Comparison of ENCODE assay signal across 15 cellular contexts in genomic region chr2:15112216-15112615, GRCh38.
DNase-seq lines count a peak whose midpoint lies in the region; FAIRE-seq and TF ChIP-seq lines count a peak whose summit lies in the region.
"Had no signal": no experiment of that assay in that cellular context is flagged by ENCODE, and none has a peak within 500 bp of the region (broad histone marks: within the 10 kb centered on the region; RNA-seq: fewer than 3 reads in every experiment).

No MANE protein-coding gene starts in this region.

- TF ChIP-seq CTCF in bronchial epithelial cell (IDR thresholded peaks at IDR 0.05; ENCODE audit: insufficient read depth, low read length, severe bottlenecking), result no peak

- no peak for FAIRE-seq in bronchial epithelial cell (lab: Jason Lieb, UNC)

- no peak overlapping the region for H3K4me3 ChIP-seq in Jurkat, Clone E6-1 (ENCODE audit: low read length)
- no peak overlapping the region for H3K4me3 ChIP-seq in bronchial epithelial cell (ENCODE audit: low read depth, low read length)
- H3K4me3 ChIP-seq: heart right ventricle, transverse colon had no signal

- no peaks in the 10 kb centered on the region for H3K27me3 ChIP-seq in bronchial epithelial cell (ENCODE audit: control insufficient read depth, insufficient read depth, low read length)
- H3K27me3 ChIP-seq: heart right ventricle, transverse colon had no signal

- DNase-seq in ELR (ENCODE audit: low read depth), result peak; percentile 7
- DNase-seq in Jurkat, Clone E6-1 (ENCODE audit: low read depth, low spot score), result peak; percentile 15
- peak; percentile 14 for DNase-seq in bronchial epithelial cell (ENCODE audit: low read depth)
- DNase-seq in iris pigment epithelial cell (ENCODE audit: low read depth), result peak; percentile 63
- no peak for DNase-seq in globus pallidus (ENCODE audit: low spot score)
- no peak for DNase-seq in cortex of kidney (lab: John Stamatoyannopoulos, UW)
- DNase-seq in effector CD8-positive, alpha-beta T cell (lab: John Stamatoyannopoulos, UW), result no peak
- no peak for DNase-seq in hypothalamus (lab: John Stamatoyannopoulos, UW)
- DNase-seq: activated naive CD4-positive, alpha-beta T cell treated with anti-CD3 and anti-CD28 coated beads, Interleukin-2, amount 50 U/mL, for 16 hours; COR-L47; heart right ventricle; NCI-H524; SHP77 treated with DMSO at 0.1 percent for 48 hours; stimulated activated CD4-positive, alpha-beta T cell treated with anti-CD3 and anti-CD28 coated beads, Interleukin-15, amount 100 ng/mL, for 24 hours; transverse colon had no signal

- H3K36me3 ChIP-seq in bronchial epithelial cell (ENCODE audit: control insufficient read depth, insufficient read depth, low read length), result no peaks in the 10 kb centered on the region
- H3K36me3 ChIP-seq: heart right ventricle, transverse colon had no signal

Comparison
In these comparisons a context has a peak if more than half of its experiments do, and no peak if none do; other contexts are left out.
1. DNase-seq: peak in ELR (single experiment), Jurkat, Clone E6-1 (single experiment), bronchial epithelial cell (single experiment) and iris pigment epithelial cell (single experiment); none in globus pallidus (single experiment), cortex of kidney (single experiment), effector CD8-positive, alpha-beta T cell (single experiment) and hypothalamus (0 of 51).